ENCODE assay signal across 21 cellular contexts in genomic region chrX:34528081-34528480, GRCh38.
"Had no signal": no experiment of that assay in that cellular context is flagged by ENCODE, and none has a peak within 500 bp of the region (broad histone marks: within the 10 kb centered on the region; RNA-seq: fewer than 3 reads in every experiment).

No MANE protein-coding gene starts in this region.

- DNase-seq: activated CD4-positive, alpha-beta T cell treated with anti-CD3 and anti-CD28 coated beads for 1 hour; activated CD8-positive, alpha-beta memory T cell treated with anti-CD3 and anti-CD28 coated beads, Interleukin-2, amount 50 U/mL, for 4 hours; activated naive CD4-positive, alpha-beta T cell; activated naive CD8-positive, alpha-beta T cell treated with anti-CD3 and anti-CD28 coated beads for 36 hours; activated T-cell treated with anti-CD3 and anti-CD28 coated beads, Interleukin-2, amount 50 U/mL, for 4 hours; cerebellar nuclear complex; heart left ventricle; left colon; naive B cell; occipital lobe; small intestine; stimulated activated CD4-positive, alpha-beta T cell treated with anti-CD3 and anti-CD28 coated beads, Interleukin-2, amount 100 ng/mL, for 24 hours; stomach; T-helper 1 cell had no signal

- H3K4me1 ChIP-seq: gastroesophageal sphincter, heart left ventricle, stomach, suprapubic skin, tibial nerve had no signal

- H3K4me3 ChIP-seq: coronary artery, gastroesophageal sphincter, heart left ventricle, stomach, suprapubic skin, tibial nerve had no signal

- H3K36me3 ChIP-seq: gastroesophageal sphincter, heart left ventricle, stomach, suprapubic skin, tibial nerve had no signal

- FAIRE-seq: small intestine had no signal

- H3K27ac ChIP-seq: coronary artery, gastroesophageal sphincter, heart left ventricle, stomach, suprapubic skin, tibial nerve had no signal

- H3K9me3 ChIP-seq: gastroesophageal sphincter, heart left ventricle, stomach, suprapubic skin, tibial nerve had no signal

- ATAC-seq: activated T-cell treated with anti-CD3 and anti-CD28 coated beads, Interleukin-2, amount 50 U/mL, for 4 hours; esophagus mucosa; gastroesophageal sphincter; heart left ventricle; left colon; sciatic nerve; stimulated activated memory B cell treated with anti-CD40 and anti-IgM and Interleukin-4, amounts not matched to agents 10 μg/mL and 1 μg/mL and 100 μg/mL, for 72 hours had no signal

- H3K27me3 ChIP-seq: gastroesophageal sphincter, heart left ventricle, stomach, suprapubic skin, tibial nerve had no signal
